Comparison of ENCODE assay signal across 1 cellular context in the genomic region with DNA sequence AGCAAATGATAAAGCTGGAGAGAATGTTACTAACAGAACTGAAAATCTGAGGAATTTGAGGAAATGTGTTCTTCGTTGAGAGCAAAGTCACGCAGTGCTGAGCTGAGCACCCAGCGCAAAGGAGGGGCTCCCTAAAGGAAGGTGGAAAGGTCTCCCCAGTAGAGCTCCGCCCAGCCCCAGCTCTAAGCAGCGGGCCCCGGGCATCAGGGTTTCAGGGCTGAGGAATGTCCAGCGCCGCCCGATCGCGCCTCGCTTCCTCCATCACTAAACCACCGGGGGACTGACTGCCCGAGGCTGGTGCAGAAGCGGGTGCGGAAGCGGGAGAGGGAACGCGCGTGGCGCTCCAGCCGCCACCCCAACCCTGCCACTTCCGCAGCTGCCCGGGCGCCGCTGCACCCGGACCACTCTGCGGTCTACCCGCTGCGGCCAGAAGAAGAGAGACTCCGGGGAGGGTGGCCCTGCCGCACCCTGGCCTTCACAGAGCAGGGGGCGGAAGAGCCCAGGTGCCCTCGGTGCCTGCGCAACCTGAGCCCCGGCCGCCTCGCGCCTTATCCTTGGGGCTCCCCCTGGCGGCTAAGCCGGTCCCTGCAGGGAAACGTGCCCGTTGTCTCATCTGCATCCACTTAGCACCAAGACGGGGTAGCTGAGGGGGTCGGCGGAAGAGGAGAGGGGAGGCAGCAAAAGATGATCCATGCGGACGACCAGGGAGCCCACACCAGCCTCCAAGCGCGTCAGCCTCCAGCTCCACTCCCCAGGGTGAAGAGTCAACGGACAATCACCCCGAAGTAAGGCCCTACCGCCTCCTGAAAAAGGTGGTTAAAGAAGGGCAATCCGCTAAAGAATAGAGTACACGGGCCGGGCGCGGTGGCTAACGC.
TF ChIP-seq lines count a peak whose summit lies in the region.

No MANE protein-coding gene starts in this region.

TF ChIP-seq in IMR-90, 13 proteins besides CTCF, POLR2A, EP300 and RAD21:
- TF ChIP-seq BHLHE40 (IDR thresholded peaks at IDR 0.05; ENCODE audit: low read depth, low read length) = peak; percentile 74; the same call in 1 of the 2 replicates
- TF ChIP-seq NFE2L2 (IDR thresholded peaks at IDR 0.05; ENCODE audit: low read depth, low read length) = no peak
- TF ChIP-seq SMC3 (IDR thresholded peaks at IDR 0.05; ENCODE audit: low read depth, low read length) = peak; percentile 69
- TF ChIP-seq MXI1 (IDR thresholded peaks at IDR 0.05; ENCODE audit: borderline replicate concordance, low read depth, low read length) = peak; percentile 35; the same call in 1 of the 2 replicates
- TF ChIP-seq CHD1 (IDR thresholded peaks at IDR 0.05; ENCODE audit: low read depth, low read length) = no peak
